In genomic region chr13:72218966-72219365, GRCh38 we compare ENCODE assay signal across 22 cellular contexts.
DNase-seq lines count a peak whose midpoint lies in the region; ATAC-seq and TF ChIP-seq lines count a peak whose summit lies in the region.
"Had no signal": no experiment of that assay in that cellular context is flagged by ENCODE, and none has a peak within 500 bp of the region (broad histone marks: within the 10 kb centered on the region; RNA-seq: fewer than 3 reads in every experiment).

No MANE protein-coding gene starts in this region.

- H3K4me3 ChIP-seq in SK-N-SH (ENCODE audit: low read depth in 2 of 2, low read length in 1 of 2) (no peak overlapping the region), prostate gland (no peak overlapping the region)
- H3K4me3 ChIP-seq: BLaER1 treated with 17β-estradiol and CSF1 and Interleukin-3, amounts not matched to agents 10 nM and 100 nM; tibial nerve had no signal

- H3K9me3 ChIP-seq in SK-N-SH: no peaks in the 10 kb centered on the region
- no peaks in the 10 kb centered on the region for H3K9me3 ChIP-seq in prostate gland
- H3K9me3 ChIP-seq: BLaER1 treated with 17β-estradiol and CSF1 and Interleukin-3, amounts not matched to agents 10 nM and 100 nM; tibial nerve had no signal

- H3K36me3 ChIP-seq in SK-N-SH (replicated peaks in 1 of 2; ENCODE audit: control insufficient read depth in 1 of 2, insufficient read depth in 2 of 2, low read length in 1 of 2) (no peaks in the 10 kb centered on the region), prostate gland (no peaks in the 10 kb centered on the region)
- H3K36me3 ChIP-seq: BLaER1 treated with 17β-estradiol and CSF1 and Interleukin-3, amounts not matched to agents 10 nM and 100 nM; tibial nerve had no signal

- WGBS in SK-N-SH (ENCODE audit: low lambda C conversion rate): 48% methylated on average over 2 of the region's 2 CpGs
- WGBS in prostate gland: 85% methylated on average over 2 of the region's 2 CpGs

- no peaks in the 10 kb centered on the region for H3K79me2 ChIP-seq in SK-N-SH (ENCODE audit: insufficient read depth)

- ATAC-seq in HG02798 (IDR thresholded peaks at IDR 0.05; ENCODE audit: poor library complexity, unreplicated experiment) (peak; percentile 81), HG03520 (IDR thresholded peaks at IDR 0.05; ENCODE audit: unreplicated experiment) (peak; percentile 87), HG03196 (IDR thresholded peaks at IDR 0.05; ENCODE audit: unreplicated experiment) (no peak)

- POLR2A ChIA-PET in SK-N-SH (lab: Yijun Ruan, JAX): no interaction called here

- no peak overlapping the region for H2AFZ ChIP-seq in SK-N-SH (ENCODE audit: low read depth)

- H4K20me1 ChIP-seq in SK-N-SH (ENCODE audit: insufficient read depth): no peaks in the 10 kb centered on the region
- H4K20me1 ChIP-seq: BLaER1 treated with 17β-estradiol and CSF1 and Interleukin-3, amounts not matched to agents 10 nM and 100 nM had no signal

- H3K4me2 ChIP-seq in SK-N-SH: no peak overlapping the region

- no peaks in the 10 kb centered on the region for H3K27me3 ChIP-seq in SK-N-SH (ENCODE audit: insufficient read depth)
- H3K27me3 ChIP-seq in prostate gland (replicated peaks; ENCODE audit: insufficient read depth): no peaks in the 10 kb centered on the region
- H3K27me3 ChIP-seq: BLaER1 treated with 17β-estradiol and CSF1 and Interleukin-3, amounts not matched to agents 10 nM and 100 nM; tibial nerve had no signal

- CTCF ChIA-PET in SK-N-SH (lab: Yijun Ruan, JAX): no interaction called here

- no peaks in the 10 kb centered on the region for H3F3A ChIP-seq in SK-N-SH (replicated peaks; ENCODE audit: insufficient read depth)

- H3K4me1 ChIP-seq in SK-N-SH (ENCODE audit: control insufficient read depth in 1 of 2, insufficient read depth in 2 of 2, low read depth in 1 of 2, low read length in 1 of 2): no peaks in the 10 kb centered on the region; a peak in 2 of 4 replicates
- no peaks in the 10 kb centered on the region for H3K4me1 ChIP-seq in prostate gland (replicated peaks)
- H3K4me1 ChIP-seq: tibial nerve had no signal

- TF ChIP-seq EP300 in SK-N-SH (IDR thresholded peaks at IDR 0.05; ENCODE audit: borderline replicate concordance in 1 of 2, low read depth in 1 of 2, low read length in 1 of 2): no peak

- no peak overlapping the region for H3K9ac ChIP-seq in SK-N-SH
- H3K9ac ChIP-seq: BLaER1 treated with 17β-estradiol and CSF1 and Interleukin-3, amounts not matched to agents 10 nM and 100 nM had no signal

- no peaks in the 10 kb centered on the region for H3K9me2 ChIP-seq in SK-N-SH

- TF ChIP-seq POLR2A in prostate gland (IDR thresholded peaks at IDR 0.05): no peak

- intact Hi-C loops in prostate gland (cut with DNase I): no loop called here

- H3K27ac ChIP-seq in SK-N-SH (ENCODE audit: low read depth in 2 of 2, low read length in 1 of 2) (no peak overlapping the region), prostate gland (no peak overlapping the region)
- H3K27ac ChIP-seq: BLaER1 treated with 17β-estradiol and CSF1 and Interleukin-3, amounts not matched to agents 10 nM and 100 nM; tibial nerve; VCaP had no signal

- peak; percentile 55 for DNase-seq in SIG-M5 treated with dmso at 0.1 percent for 504 hours (lab: John Stamatoyannopoulos, UW; ENCODE audit: unreplicated experiment)
- no peak for DNase-seq in SIG-M5 (lab: John Stamatoyannopoulos, UW)
- DNase-seq in SK-N-SH: no peak
- DNase-seq in AML-193 (lab: John Stamatoyannopoulos, UW): no peak
- no peak for DNase-seq in prostate gland (ENCODE audit: low spot score)
- DNase-seq: activated CD4-positive, alpha-beta T cell treated with anti-CD3 and anti-CD28 coated beads, Interleukin-2, amount 50 U/mL, for 48 hours; activated naive CD4-positive, alpha-beta T cell treated with anti-CD3 and anti-CD28 coated beads, Interleukin-2, amount 50 U/mL, for 16 hours; activated T-cell treated with anti-CD3 and anti-CD28 coated beads, Interleukin-2, amount 50 U/mL, for 1 hour; endodermal cell; GOT3; Kasumi-1; mesenchymal stem cell; NCI-H1436; NCI-H2171 treated with DMSO at 0.1 percent for 48 hours; stimulated activated naive CD4-positive, alpha-beta T cell; SW 1271 had no signal

- TF ChIP-seq CTCF in SK-N-SH (IDR thresholded peaks at IDR 0.05): no peak
- TF ChIP-seq CTCF in prostate gland (IDR thresholded peaks at IDR 0.05): no peak

- TF ChIP-seq RAD21 in SK-N-SH (IDR thresholded peaks at IDR 0.05; ENCODE audit: low read length): no peak

TF ChIP-seq in SK-N-SH, 30 proteins besides CTCF, POLR2A, EP300 and RAD21:
- TF ChIP-seq TCF12 (IDR thresholded peaks at IDR 0.05): no peak
- no peak for TF ChIP-seq PBX3 (IDR thresholded peaks at IDR 0.05)
